ENCODE assay signal across 2 cellular contexts in genomic region chr9:98575379-98576346, GRCh38.
TF ChIP-seq lines count a peak whose summit lies in the region.

No MANE protein-coding gene starts in this region.

TF ChIP-seq in HEK293, 187 proteins besides CTCF, POLR2A, EP300 and RAD21 (continued from another document):
- TF ChIP-seq ZNF391 (tag by site-specific recombination; IDR thresholded peaks at IDR 0.05; ENCODE audit: borderline replicate concordance, low read depth) (no peak), ZNF404 (tag by site-specific recombination; IDR thresholded peaks at IDR 0.05) (no peak), ZNF148 (tag by site-specific recombination; IDR thresholded peaks at IDR 0.05; ENCODE audit: borderline replicate concordance) (no peak), ZBTB48 (tag by site-specific recombination; IDR thresholded peaks at IDR 0.05) (no peak)

TF ChIP-seq in GM12878, 131 proteins besides CTCF, POLR2A, EP300 and RAD21 (continued from another document):
- 0 out of 2 replicates have a peak, but pooled peaks have one; percentile 71 for TF ChIP-seq IRF4 (IDR thresholded peaks at IDR 0.05; ENCODE audit: low read depth, low read length)
- 0 out of 2 replicates have a peak, but pooled peaks have one; percentile 19 for TF ChIP-seq RCOR1 (conservative IDR thresholded peaks at IDR 0.05; ENCODE audit: low read depth, low read length)
- no peak for TF ChIP-seq SMARCA5 (IDR thresholded peaks at IDR 0.05)
- TF ChIP-seq NFYA (IDR thresholded peaks at IDR 0.05; ENCODE audit: borderline replicate concordance, low read depth, low read length): no peak
- peak; percentile 53; the same call in 1 of the 2 replicates for TF ChIP-seq CREM (IDR thresholded peaks at IDR 0.05; ENCODE audit: low read depth)
- TF ChIP-seq FOXM1 (IDR thresholded peaks at IDR 0.05; ENCODE audit: low read depth, low read length): peak; percentile 21; the same call in 1 of the 2 replicates
- peak; percentile 85; the same call in 1 of the 2 replicates for TF ChIP-seq BACH1 (IDR thresholded peaks at IDR 0.05; ENCODE audit: borderline replicate concordance)
- TF ChIP-seq JUNB (IDR thresholded peaks at IDR 0.05): peak; percentile 53
- peak; percentile 66; the same call in 1 of the 2 replicates for TF ChIP-seq DPF2 (IDR thresholded peaks at IDR 0.05)
- no peak for TF ChIP-seq RB1 (IDR thresholded peaks at IDR 0.05; ENCODE audit: borderline replicate concordance)
- TF ChIP-seq RUNX3 (IDR thresholded peaks at IDR 0.05; ENCODE audit: low read length): peak; percentile 99
- peak; percentile 54; the same call in 1 of the 2 replicates for TF ChIP-seq NR2F1 (conservative IDR thresholded peaks at IDR 0.05)
- TF ChIP-seq BCL3 (IDR thresholded peaks at IDR 0.05; ENCODE audit: borderline replicate concordance, insufficient read depth, low read depth, low read length, poor library complexity, severe bottlenecking): peak; percentile 27
- TF ChIP-seq MTA3 (IDR thresholded peaks at IDR 0.05; ENCODE audit: borderline replicate concordance, low read length): peak; percentile 64; the same call in 1 of the 2 replicates
- peak; percentile 35 for TF ChIP-seq SP1 (IDR thresholded peaks at IDR 0.05; ENCODE audit: low read depth, low read length)
- TF ChIP-seq GATAD2B (conservative IDR thresholded peaks at IDR 0.05; ENCODE audit: low read depth): peak; percentile 76; the same call in 1 of the 2 replicates
- peak; percentile 95 for TF ChIP-seq CBFB (IDR thresholded peaks at IDR 0.05; ENCODE audit: low read depth)
- TF ChIP-seq TCF3 (IDR thresholded peaks at IDR 0.05; ENCODE audit: borderline replicate concordance, insufficient read depth, low read depth, low read length): peak; percentile 70; the same call in 1 of the 2 replicates
- TF ChIP-seq MEF2A (IDR thresholded peaks at IDR 0.05; ENCODE audit: insufficient read depth, low read depth, low read length): 0 out of 2 replicates have a peak, but pooled peaks have one; percentile 18
- TF ChIP-seq EED (IDR thresholded peaks at IDR 0.05; ENCODE audit: low read depth): peak; percentile 97
- TF ChIP-seq IKZF1 (conservative IDR thresholded peaks at IDR 0.05): peak; percentile 81
- TF ChIP-seq ETV6 (conservative IDR thresholded peaks at IDR 0.05 in 1 of 2, IDR thresholded peaks at IDR 0.05 in 1 of 2; ENCODE audit: borderline replicate concordance in 1 of 2, low read depth in 1 of 2): peak in 1 of 2 experiments; percentile 33; a peak in 2 of 4 replicates
- TF ChIP-seq SPI1 (IDR thresholded peaks at IDR 0.05; ENCODE audit: borderline replicate concordance, insufficient read depth, low read depth, low read length): peak; percentile 4
- TF ChIP-seq PAX5 (IDR thresholded peaks at IDR 0.05; ENCODE audit: borderline replicate concordance, low read depth, low read length): peak; percentile 77; the same call in 1 of the 2 replicates
- TF ChIP-seq IKZF2 (IDR thresholded peaks at IDR 0.05): peak; percentile 85
- 0 out of 2 replicates have a peak, but pooled peaks have one; percentile 46 for TF ChIP-seq YY1 (IDR thresholded peaks at IDR 0.05; ENCODE audit: low read depth, low read length)
- peak; percentile 80 for TF ChIP-seq PKNOX1 (IDR thresholded peaks at IDR 0.05)
- peak; percentile 73; the same call in 1 of the 2 replicates for TF ChIP-seq NFIC (IDR thresholded peaks at IDR 0.05; ENCODE audit: low read depth, low read length)
- TF ChIP-seq IRF5 (IDR thresholded peaks at IDR 0.05; ENCODE audit: borderline replicate concordance): peak; percentile 22; the same call in 1 of the 2 replicates
- TF ChIP-seq CEBPB (IDR thresholded peaks at IDR 0.05; ENCODE audit: borderline replicate concordance in 1 of 2, low read depth in 2 of 2, low read length in 2 of 2): no peak
- 0 out of 3 replicates have a peak, but pooled peaks have one; percentile 15 for TF ChIP-seq POU2F2 (IDR thresholded peaks at IDR 0.05; ENCODE audit: borderline replicate concordance, low read depth, low read length)
- peak; percentile 83; the same call in 1 of the 2 replicates for TF ChIP-seq BCL11A (IDR thresholded peaks at IDR 0.05; ENCODE audit: low read depth, low read length)
- peak; percentile 55; the same call in 1 of the 2 replicates for TF ChIP-seq MTA2 (IDR thresholded peaks at IDR 0.05; ENCODE audit: low read depth)
- no peak for TF ChIP-seq IRF3 (IDR thresholded peaks at IDR 0.05)
- no peak for TF ChIP-seq MXI1 (IDR thresholded peaks at IDR 0.05; ENCODE audit: low read depth, low read length)
- TF ChIP-seq PBX3 (IDR thresholded peaks at IDR 0.05; ENCODE audit: insufficient replicate concordance, low read depth, low read length): peak; percentile 52
- no peak for TF ChIP-seq ZNF274 (IDR thresholded peaks at IDR 0.05; ENCODE audit: insufficient read depth, insufficient read length)
- TF ChIP-seq BHLHE40 (IDR thresholded peaks at IDR 0.05; ENCODE audit: borderline replicate concordance in 1 of 2, low read depth in 2 of 2, low read length in 1 of 2): peak; percentile 60 to 78
- peak; percentile 70; the same call in 1 of the 2 replicates for TF ChIP-seq ATF2 (IDR thresholded peaks at IDR 0.05; ENCODE audit: low read length)
- 0 out of 2 replicates have a peak, but pooled peaks have one; percentile 10 for TF ChIP-seq NBN (IDR thresholded peaks at IDR 0.05)
- TF ChIP-seq EGR1 (IDR thresholded peaks at IDR 0.05; ENCODE audit: borderline replicate concordance in 1 of 2, low read depth in 2 of 2, low read length in 2 of 2): peak in 1 of 2 experiments; percentile 30; a peak in 1 of 3 replicates
- TF ChIP-seq MYC (IDR thresholded peaks at IDR 0.05; ENCODE audit: insufficient read depth, insufficient read length, insufficient replicate concordance, low read length, severe bottlenecking): peak; percentile 68
